In genomic region chr1:2136386-2136821, GRCh38 we compare ENCODE assay signal across 1 cellular context.
TF ChIP-seq lines count a peak whose summit lies in the region.

No MANE protein-coding gene starts in this region.

TF ChIP-seq in H1, 55 proteins besides CTCF, POLR2A, EP300 and RAD21:
- TF ChIP-seq YY1 (IDR thresholded peaks at IDR 0.05; ENCODE audit: low read depth, low read length) (no peak), SRF (IDR thresholded peaks at IDR 0.05; ENCODE audit: low read depth, low read length) (no peak), RBBP5 (IDR thresholded peaks at IDR 0.05; ENCODE audit: borderline replicate concordance, low read depth, low read length) (no peak), SP1 (IDR thresholded peaks at IDR 0.05; ENCODE audit: low read depth, low read length) (no peak), POLR2AphosphoS5 (IDR thresholded peaks at IDR 0.05; ENCODE audit: low read depth, low read length) (no peak), TBP (IDR thresholded peaks at IDR 0.05; ENCODE audit: low read depth, low read length) (no peak)
